Comparison of ENCODE assay signal across 20 cellular contexts in genomic region chr18:55502346-55502710, GRCh38.
DNase-seq lines count a peak whose midpoint lies in the region; ATAC-seq and TF ChIP-seq lines count a peak whose summit lies in the region.
"Had no signal": no experiment of that assay in that cellular context is flagged by ENCODE, and none has a peak within 500 bp of the region (broad histone marks: within the 10 kb centered on the region; RNA-seq: fewer than 3 reads in every experiment).

No MANE protein-coding gene starts in this region.

- H3K4me3 Mint-ChIP-seq in endodermal cell (no peak overlapping the region), neural crest cell (no peak overlapping the region)
- H3K4me3 Mint-ChIP-seq: activated CD8-positive, alpha-beta memory T cell treated with anti-CD3 and anti-CD28 coated beads, Interleukin-2, amount 10 ng/mL, durations not matched to agents 7 days and 5 days; immature natural killer cell; stimulated activated naive CD8-positive, alpha-beta T cell treated with anti-CD3 and anti-CD28 coated beads, Interleukin-15, Interleukin-2, amounts not matched to agents 100 ng/mL and 50 ng/mL, for 24 hours had no signal

- in situ Hi-C loops in IMR-90 (cut with MboI; ENCODE audit: low sequenced_read_pairs): no loop called here

- DNase-seq in IMR-90 (no peak), endodermal cell (no peak), neural crest cell (ENCODE audit: low read depth, low spot score) (no peak), NCI-H2171 treated with DMSO at 0.1 percent for 48 hours (lab: John Stamatoyannopoulos, UW) (no peak)
- DNase-seq: activated CD4-positive, CD25-positive, alpha-beta regulatory T cell treated with anti-CD3 and anti-CD28 coated beads, Interleukin-2, amount 50 U/mL, for 72 hours; activated CD8-positive, alpha-beta memory T cell treated with anti-CD3 and anti-CD28 coated beads, Interleukin-2, amount 10 ng/mL, durations not matched to agents 7 days and 5 days; amygdala; foreskin melanocyte; immature natural killer cell; NCI-H2081; NCI-H510A treated with DMSO at 0.1 percent for 48 hours; SIG-M5; stimulated activated CD4-positive, alpha-beta T cell treated with anti-CD3 and anti-CD28 coated beads, Interleukin-15, amount 100 ng/mL, for 24 hours; T-helper 2 cell had no signal

- no peak overlapping the region for H2AFZ ChIP-seq in IMR-90 (replicated peaks; ENCODE audit: low read length, poor library complexity)

- H3K27ac ChIP-seq in BLaER1 (peak overlapping the region; percentile 38), IMR-90 (ENCODE audit: insufficient read depth, low read length) (peak overlapping the region; percentile 33; the same call in 1 of the 2 replicates), endodermal cell (ENCODE audit: low read depth, low read length) (peak overlapping the region; percentile 42)

- H3K79me1 ChIP-seq in IMR-90 (ENCODE audit: low read depth in 1 of 2, low read length in 2 of 2): peaks cover 6 to 67% of the 10 kb centered on the region in 2 experiments

- peak overlapping the region; percentile 54; the same call in 1 of the 2 replicates for H2AK5ac ChIP-seq in IMR-90 (ENCODE audit: low read depth, low read length)

- no peak for TF ChIP-seq RAD21 in IMR-90 (IDR thresholded peaks at IDR 0.05; ENCODE audit: low read length)

- H4K8ac ChIP-seq in IMR-90 (ENCODE audit: low read depth in 2 of 2, low read length in 2 of 2): peak overlapping the region; percentile 44 to 72; a peak in 3 of 4 replicates

- peaks cover 6% of the 10 kb centered on the region; the same call in 1 of the 2 replicates for H3K9me1 ChIP-seq in IMR-90 (ENCODE audit: insufficient read depth, low read length)

- peak overlapping the region; percentile 97; the same call in 1 of the 2 replicates for H4K5ac ChIP-seq in IMR-90 (ENCODE audit: low read depth, low read length)

- H3K27me3 Mint-ChIP-seq in endodermal cell (ENCODE audit: insufficient read depth) (no peaks in the 10 kb centered on the region), neural crest cell (ENCODE audit: low read depth) (no peaks in the 10 kb centered on the region)
- H3K27me3 Mint-ChIP-seq: activated CD8-positive, alpha-beta memory T cell treated with anti-CD3 and anti-CD28 coated beads, Interleukin-2, amount 10 ng/mL, durations not matched to agents 7 days and 5 days; type B pancreatic cell had no signal

- H3K56ac ChIP-seq in IMR-90 (ENCODE audit: extremely low read depth, insufficient read depth, low read length): no peak overlapping the region

- peak overlapping the region; percentile 58; the same call in 1 of the 2 replicates for H3K14ac ChIP-seq in IMR-90 (replicated peaks; ENCODE audit: low read depth, low read length)

- H3K4me2 ChIP-seq in BLaER1 (peak overlapping the region; percentile 48), IMR-90 (ENCODE audit: low read depth, low read length) (peak overlapping the region; percentile 98)

- ATAC-seq in IMR-90 (ENCODE audit: low read depth) (no peak), HG02884 (IDR thresholded peaks at IDR 0.05; ENCODE audit: unreplicated experiment) (no peak), HG03139 (IDR thresholded peaks at IDR 0.05; ENCODE audit: unreplicated experiment) (no peak), GM19324 (IDR thresholded peaks at IDR 0.05; ENCODE audit: low FRiP score, unreplicated experiment) (no peak)
- ATAC-seq: activated CD8-positive, alpha-beta memory T cell treated with anti-CD3 and anti-CD28 coated beads, Interleukin-2, amount 10 ng/mL, durations not matched to agents 7 days and 5 days had no signal

- peaks cover 22% of the 10 kb centered on the region for H3K4me1 Mint-ChIP-seq in endodermal cell
- H3K4me1 Mint-ChIP-seq in neural crest cell: peaks cover 32% of the 10 kb centered on the region
- H3K4me1 Mint-ChIP-seq: activated CD8-positive, alpha-beta memory T cell treated with anti-CD3 and anti-CD28 coated beads, Interleukin-2, amount 10 ng/mL, durations not matched to agents 7 days and 5 days had no signal

- H2BK15ac ChIP-seq in IMR-90 (ENCODE audit: low read depth, low read length): peak overlapping the region; percentile 54; the same call in 2 of the 3 replicates

- H2BK20ac ChIP-seq in IMR-90 (ENCODE audit: low read depth, low read length): peak overlapping the region; percentile 73; the same call in 1 of the 2 replicates

- POLR2A ChIA-PET in IMR-90 (lab: Charles Lee; ENCODE audit: unreplicated experiment): no interaction called here

- TF ChIP-seq CTCF in IMR-90 (conservative IDR thresholded peaks at IDR 0.05; ENCODE audit: low read depth, low read length) (no peak), endodermal cell (conservative IDR thresholded peaks at IDR 0.05) (no peak), neural crest cell (conservative IDR thresholded peaks at IDR 0.05) (no peak)

- no TSS peak for BruUV-seq in IMR-90 (replicated peaks; lab: Mats Ljungman, UMichigan)

- H4K20me1 ChIP-seq in BLaER1: peaks cover 7% of the 10 kb centered on the region; the same call in 1 of the 2 replicates
- H4K20me1 ChIP-seq in IMR-90 (ENCODE audit: insufficient read depth, low read length): no peaks in the 10 kb centered on the region

- intact Hi-C loops in IMR-90 (cut with micrococcal nuclease): loop anchor here (5.0 kb wide), 2 partner anchors 80 to 85 kb away; partner anchors contain the start of gene TCF4

- WGBS in IMR-90 (ENCODE audit: extremely low coverage in 2 of 2, insufficient read length in 1 of 2), 2 experiments: no CpG with 5 or more reads among the region's 1 CpG
- 71 to 78% methylated on average over 1 of the region's 1 CpG for WGBS in endodermal cell (ENCODE audit: insufficient coverage in 1 of 2, insufficient read length in 1 of 2), 2 experiments

- H3K36me3 ChIP-seq in BLaER1: peaks cover 23% of the 10 kb centered on the region
- no peaks in the 10 kb centered on the region for H3K36me3 ChIP-seq in IMR-90 (ENCODE audit: control insufficient read depth, insufficient read depth, low read length)
- H3K36me3 ChIP-seq in endodermal cell (ENCODE audit: control insufficient read depth, insufficient read depth, low read length): no peaks in the 10 kb centered on the region

- H2BK120ac ChIP-seq in IMR-90 (ENCODE audit: low read depth, low read length): peak overlapping the region; percentile 72

- H3K27me3 ChIP-seq in BLaER1 (no peaks in the 10 kb centered on the region), IMR-90 (ENCODE audit: control insufficient read depth, insufficient read depth, low read length) (no peaks in the 10 kb centered on the region), endodermal cell (ENCODE audit: control insufficient read depth, insufficient read depth, low read length, poor library complexity, severe bottlenecking) (no peaks in the 10 kb centered on the region)

- H3K9me3 ChIP-seq in BLaER1: peaks cover 6% of the 10 kb centered on the region; the same call in 1 of the 2 replicates
- no peaks in the 10 kb centered on the region for H3K9me3 ChIP-seq in IMR-90 (ENCODE audit: control insufficient read depth, insufficient read depth, low read length)
- no peaks in the 10 kb centered on the region for H3K9me3 ChIP-seq in endodermal cell (ENCODE audit: control insufficient read depth, low read length)

- peak overlapping the region; percentile 71; the same call in 1 of the 2 replicates for H4K91ac ChIP-seq in IMR-90 (ENCODE audit: insufficient read depth, low read depth, low read length)

- H3K23ac ChIP-seq in IMR-90 (ENCODE audit: low read depth, low read length): peak overlapping the region; percentile 68; the same call in 1 of the 2 replicates

- CTCF ChIA-PET in IMR-90 (lab: Yijun Ruan, JAX): no interaction called here

- H3K36me3 Mint-ChIP-seq in endodermal cell (ENCODE audit: low read depth) (no peaks in the 10 kb centered on the region), neural crest cell (ENCODE audit: low read depth) (peaks cover 5% of the 10 kb centered on the region)
- H3K36me3 Mint-ChIP-seq: activated CD8-positive, alpha-beta memory T cell treated with anti-CD3 and anti-CD28 coated beads, Interleukin-2, amount 10 ng/mL, durations not matched to agents 7 days and 5 days had no signal

- TF ChIP-seq POLR2A in IMR-90 (IDR thresholded peaks at IDR 0.05; ENCODE audit: low read depth, low read length): no peak

- H3K27ac Mint-ChIP-seq in endodermal cell (peak overlapping the region; percentile 57), neural crest cell (ENCODE audit: unreplicated experiment) (peak overlapping the region; percentile 78)
- H3K27ac Mint-ChIP-seq: activated CD8-positive, alpha-beta memory T cell treated with anti-CD3 and anti-CD28 coated beads, Interleukin-2, amount 10 ng/mL, durations not matched to agents 7 days and 5 days; immature natural killer cell; stimulated activated naive CD8-positive, alpha-beta T cell treated with anti-CD3 and anti-CD28 coated beads, Interleukin-15, Interleukin-2, amounts not matched to agents 100 ng/mL and 50 ng/mL, for 24 hours; type B pancreatic cell had no signal

- H3K4me1 ChIP-seq in BLaER1 (peaks cover 100% of the 10 kb centered on the region), IMR-90 (ENCODE audit: control insufficient read depth, insufficient read depth, low read length) (peaks cover 16% of the 10 kb centered on the region), endodermal cell (ENCODE audit: control insufficient read depth, insufficient read depth, low read length) (peaks cover 14% of the 10 kb centered on the region)

- H2BK5ac ChIP-seq in IMR-90 (ENCODE audit: low read depth, low read length, poor library complexity, severe bottlenecking): peak overlapping the region; percentile 93

- H3K9me3 Mint-ChIP-seq in endodermal cell: no peaks in the 10 kb centered on the region
- H3K9me3 Mint-ChIP-seq in neural crest cell: peaks cover 2% of the 10 kb centered on the region
- H3K9me3 Mint-ChIP-seq: immature natural killer cell; stimulated activated naive CD8-positive, alpha-beta T cell treated with anti-CD3 and anti-CD28 coated beads, Interleukin-15, Interleukin-2, amounts not matched to agents 100 ng/mL and 50 ng/mL, for 24 hours; type B pancreatic cell had no signal

- H3K18ac ChIP-seq in IMR-90 (ENCODE audit: low read depth, low read length): peak overlapping the region; percentile 96

- peak overlapping the region; percentile 95 for H3K4ac ChIP-seq in IMR-90 (ENCODE audit: low read depth, low read length)

- dilution Hi-C loops in IMR-90 (cut with HindIII; ENCODE audit: low sequenced_read_pairs, unreplicated experiment): no loop called here

- H2AK9ac ChIP-seq in IMR-90 (replicated peaks; ENCODE audit: low read depth, low read length, poor library complexity): no peak overlapping the region

- H3K4me3 ChIP-seq in BLaER1 (no peak overlapping the region), IMR-90 (ENCODE audit: insufficient read depth, low read depth, low read length) (no peak overlapping the region), endodermal cell (ENCODE audit: low read length) (no peak overlapping the region)

- H3K9ac ChIP-seq in BLaER1 (peak overlapping the region; percentile 17; the same call in 1 of the 2 replicates), IMR-90 (ENCODE audit: low read depth, low read length) (peak overlapping the region; percentile 34; the same call in 1 of the 2 replicates), endodermal cell (ENCODE audit: extremely low read depth, low read length, poor library complexity, severe bottlenecking) (no peak overlapping the region)

TF ChIP-seq in IMR-90, 13 proteins besides CTCF, POLR2A, EP300 and RAD21:
- TF ChIP-seq RFX5 (IDR thresholded peaks at IDR 0.05; ENCODE audit: low read depth, low read length) (no peak), CEBPB (IDR thresholded peaks at IDR 0.05; ENCODE audit: low read depth, low read length) (peak; percentile 37; the same call in 1 of the 2 replicates)
